In the genomic region with DNA sequence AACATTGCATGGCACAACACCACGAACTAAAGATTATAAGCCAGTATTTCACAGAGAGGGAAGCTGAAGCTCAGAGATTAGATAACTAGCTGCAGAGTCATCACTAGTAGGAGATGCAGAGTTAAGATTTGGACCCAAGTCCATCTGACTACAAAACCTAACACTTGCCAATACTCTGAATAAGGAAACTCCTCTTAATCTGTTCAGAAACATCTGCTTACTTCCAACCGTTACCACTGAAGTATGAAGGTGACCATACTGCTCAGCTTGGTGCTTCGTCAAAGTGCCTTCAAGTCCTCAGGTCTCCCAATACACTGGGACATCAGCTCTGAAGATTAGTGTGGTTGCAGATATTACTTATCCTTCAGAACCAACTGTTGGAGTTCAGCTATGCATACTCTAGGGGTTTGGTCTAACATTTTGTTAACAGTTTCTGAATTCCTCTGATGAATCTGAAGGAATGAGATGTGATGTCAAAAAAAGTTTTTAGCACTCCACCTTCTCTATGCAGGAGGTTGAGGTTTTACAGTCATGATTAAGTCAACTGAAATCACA, we compare ENCODE assay signal across 1 cellular context.
TF ChIP-seq lines count a peak whose summit lies in the region.

No MANE protein-coding gene starts in this region.

TF ChIP-seq in K562, 482 proteins besides CTCF, POLR2A, EP300 and RAD21 (continued from another document and continues in another):
- TF ChIP-seq, protein P1, sequence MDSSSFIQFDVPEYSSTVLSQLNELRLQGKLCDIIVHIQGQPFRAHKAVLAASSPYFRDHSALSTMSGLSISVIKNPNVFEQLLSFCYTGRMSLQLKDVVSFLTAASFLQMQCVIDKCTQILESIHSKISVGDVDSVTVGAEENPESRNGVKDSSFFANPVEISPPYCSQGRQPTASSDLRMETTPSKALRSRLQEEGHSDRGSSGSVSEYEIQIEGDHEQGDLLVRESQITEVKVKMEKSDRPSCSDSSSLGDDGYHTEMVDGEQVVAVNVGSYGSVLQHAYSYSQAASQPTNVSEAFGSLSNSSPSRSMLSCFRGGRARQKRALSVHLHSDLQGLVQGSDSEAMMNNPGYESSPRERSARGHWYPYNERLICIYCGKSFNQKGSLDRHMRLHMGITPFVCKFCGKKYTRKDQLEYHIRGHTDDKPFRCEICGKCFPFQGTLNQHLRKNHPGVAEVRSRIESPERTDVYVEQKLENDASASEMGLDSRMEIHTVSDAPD (CRISPR knock-in tag; IDR thresholded peaks at IDR 0.05), result no peak
- TF ChIP-seq ZNF384 (IDR thresholded peaks at IDR 0.05; ENCODE audit: low read depth, low read length) (no peak), NELFE (IDR thresholded peaks at IDR 0.05; ENCODE audit: insufficient read depth, insufficient read length) (no peak), ZKSCAN3 (CRISPR knock-in tag; IDR thresholded peaks at IDR 0.05) (no peak), HMG20A (CRISPR knock-in tag; conservative IDR thresholded peaks at IDR 0.05) (no peak), FUS (optimal IDR thresholded peaks at IDR 0.05; ENCODE audit: low read depth, low read length) (no peak), NR2F6 (CRISPR knock-in tag; IDR thresholded peaks at IDR 0.05) (no peak), MCM3 (IDR thresholded peaks at IDR 0.05) (no peak), SREBF1 (IDR thresholded peaks at IDR 0.05; ENCODE audit: borderline replicate concordance, low read depth, low read length) (no peak), FOXP1 (CRISPR knock-in tag; IDR thresholded peaks at IDR 0.05) (no peak), RBM22 (IDR thresholded peaks at IDR 0.05; ENCODE audit: low read depth, low read length, poor library complexity, severe bottlenecking) (no peak), KAT2B (IDR thresholded peaks at IDR 0.05; ENCODE audit: low read depth, low read length) (no peak), ZNF444 (CRISPR knock-in tag; IDR thresholded peaks at IDR 0.05) (0 out of 2 replicates have a peak, but pooled peaks have one; percentile 39), CXXC5 (CRISPR knock-in tag; IDR thresholded peaks at IDR 0.05) (peak; percentile 91), ZNF224 (CRISPR knock-in tag; IDR thresholded peaks at IDR 0.05) (no peak), RCOR1 (IDR thresholded peaks at IDR 0.05; ENCODE audit: borderline replicate concordance in 1 of 2, low read depth in 2 of 2, low read length in 2 of 2) (peak in 1 of 2 experiments; percentile 54; a peak in 1 of 4 replicates), MIER1 (IDR thresholded peaks at IDR 0.05; ENCODE audit: low read depth) (no peak), ZNF830 (CRISPR knock-in tag; IDR thresholded peaks at IDR 0.05) (no peak), RBM17 (IDR thresholded peaks at IDR 0.05; ENCODE audit: borderline replicate concordance, low read depth, low read length) (no peak), ETV1 (tag; conservative IDR thresholded peaks at IDR 0.05; ENCODE audit: low read depth) (peak; percentile 63; the same call in 1 of the 2 replicates), ZNF253 (CRISPR knock-in tag; conservative IDR thresholded peaks at IDR 0.05) (no peak), ZNF146 (CRISPR knock-in tag; IDR thresholded peaks at IDR 0.05; ENCODE audit: unreplicated experiment) (no peak), ZNF282 (CRISPR knock-in tag; IDR thresholded peaks at IDR 0.05) (no peak), KLF1 (tag; IDR thresholded peaks at IDR 0.05) (no peak), CEBPB (tag; IDR thresholded peaks at IDR 0.05) (peak; percentile 58), GATAD2A (IDR thresholded peaks at IDR 0.05) (no peak)
- TF ChIP-seq, protein P2, sequence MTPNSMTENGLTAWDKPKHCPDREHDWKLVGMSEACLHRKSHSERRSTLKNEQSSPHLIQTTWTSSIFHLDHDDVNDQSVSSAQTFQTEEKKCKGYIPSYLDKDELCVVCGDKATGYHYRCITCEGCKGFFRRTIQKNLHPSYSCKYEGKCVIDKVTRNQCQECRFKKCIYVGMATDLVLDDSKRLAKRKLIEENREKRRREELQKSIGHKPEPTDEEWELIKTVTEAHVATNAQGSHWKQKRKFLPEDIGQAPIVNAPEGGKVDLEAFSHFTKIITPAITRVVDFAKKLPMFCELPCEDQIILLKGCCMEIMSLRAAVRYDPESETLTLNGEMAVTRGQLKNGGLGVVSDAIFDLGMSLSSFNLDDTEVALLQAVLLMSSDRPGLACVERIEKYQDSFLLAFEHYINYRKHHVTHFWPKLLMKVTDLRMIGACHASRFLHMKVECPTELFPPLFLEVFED (CRISPR knock-in tag; conservative IDR thresholded peaks at IDR 0.05), result no peak
- TF ChIP-seq, protein P3, sequence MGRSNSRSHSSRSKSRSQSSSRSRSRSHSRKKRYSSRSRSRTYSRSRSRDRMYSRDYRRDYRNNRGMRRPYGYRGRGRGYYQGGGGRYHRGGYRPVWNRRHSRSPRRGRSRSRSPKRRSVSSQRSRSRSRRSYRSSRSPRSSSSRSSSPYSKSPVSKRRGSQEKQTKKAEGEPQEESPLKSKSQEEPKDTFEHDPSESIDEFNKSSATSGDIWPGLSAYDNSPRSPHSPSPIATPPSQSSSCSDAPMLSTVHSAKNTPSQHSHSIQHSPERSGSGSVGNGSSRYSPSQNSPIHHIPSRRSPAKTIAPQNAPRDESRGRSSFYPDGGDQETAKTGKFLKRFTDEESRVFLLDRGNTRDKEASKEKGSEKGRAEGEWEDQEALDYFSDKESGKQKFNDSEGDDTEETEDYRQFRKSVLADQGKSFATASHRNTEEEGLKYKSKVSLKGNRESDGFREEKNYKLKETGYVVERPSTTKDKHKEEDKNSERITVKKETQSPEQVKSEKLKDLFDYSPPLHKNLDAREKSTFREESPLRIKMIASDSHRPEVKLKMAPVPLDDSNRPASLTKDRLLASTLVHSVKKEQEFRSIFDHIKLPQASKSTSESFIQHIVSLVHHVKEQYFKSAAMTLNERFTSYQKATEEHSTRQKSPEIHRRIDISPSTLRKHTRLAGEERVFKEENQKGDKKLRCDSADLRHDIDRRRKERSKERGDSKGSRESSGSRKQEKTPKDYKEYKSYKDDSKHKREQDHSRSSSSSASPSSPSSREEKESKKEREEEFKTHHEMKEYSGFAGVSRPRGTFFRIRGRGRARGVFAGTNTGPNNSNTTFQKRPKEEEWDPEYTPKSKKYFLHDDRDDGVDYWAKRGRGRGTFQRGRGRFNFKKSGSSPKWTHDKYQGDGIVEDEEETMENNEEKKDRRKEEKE (IDR thresholded peaks at IDR 0.05; ENCODE audit: borderline replicate concordance in 1 of 2, control insufficient read depth in 1 of 2, low read depth in 2 of 2, low read length in 1 of 2), result no peak
- TF ChIP-seq, protein P4, sequence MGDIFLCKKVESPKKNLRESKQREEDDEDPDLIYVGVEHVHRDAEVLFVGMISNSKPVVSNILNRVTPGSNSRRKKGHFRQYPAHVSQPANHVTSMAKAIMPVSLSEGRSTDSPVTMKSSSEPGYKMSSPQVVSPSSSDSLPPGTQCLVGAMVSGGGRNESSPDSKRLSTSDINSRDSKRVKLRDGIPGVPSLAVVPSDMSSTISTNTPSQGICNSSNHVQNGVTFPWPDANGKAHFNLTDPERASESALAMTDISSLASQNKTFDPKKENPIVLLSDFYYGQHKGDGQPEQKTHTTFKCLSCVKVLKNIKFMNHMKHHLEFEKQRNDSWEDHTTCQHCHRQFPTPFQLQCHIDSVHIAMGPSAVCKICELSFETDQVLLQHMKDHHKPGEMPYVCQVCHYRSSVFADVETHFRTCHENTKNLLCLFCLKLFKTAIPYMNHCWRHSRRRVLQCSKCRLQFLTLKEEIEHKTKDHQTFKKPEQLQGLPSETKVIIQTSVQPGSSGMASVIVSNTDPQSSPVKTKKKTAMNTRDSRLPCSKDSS (IDR thresholded peaks at IDR 0.05; ENCODE audit: low read depth, partially characterized antibody), result no peak
- TF ChIP-seq, protein P5, sequence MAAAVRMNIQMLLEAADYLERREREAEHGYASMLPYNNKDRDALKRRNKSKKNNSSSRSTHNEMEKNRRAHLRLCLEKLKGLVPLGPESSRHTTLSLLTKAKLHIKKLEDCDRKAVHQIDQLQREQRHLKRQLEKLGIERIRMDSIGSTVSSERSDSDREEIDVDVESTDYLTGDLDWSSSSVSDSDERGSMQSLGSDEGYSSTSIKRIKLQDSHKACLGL (CRISPR knock-in tag; IDR thresholded peaks at IDR 0.05; ENCODE audit: borderline replicate concordance, poor library complexity, severe bottlenecking), result no peak
- TF ChIP-seq, protein P6, sequence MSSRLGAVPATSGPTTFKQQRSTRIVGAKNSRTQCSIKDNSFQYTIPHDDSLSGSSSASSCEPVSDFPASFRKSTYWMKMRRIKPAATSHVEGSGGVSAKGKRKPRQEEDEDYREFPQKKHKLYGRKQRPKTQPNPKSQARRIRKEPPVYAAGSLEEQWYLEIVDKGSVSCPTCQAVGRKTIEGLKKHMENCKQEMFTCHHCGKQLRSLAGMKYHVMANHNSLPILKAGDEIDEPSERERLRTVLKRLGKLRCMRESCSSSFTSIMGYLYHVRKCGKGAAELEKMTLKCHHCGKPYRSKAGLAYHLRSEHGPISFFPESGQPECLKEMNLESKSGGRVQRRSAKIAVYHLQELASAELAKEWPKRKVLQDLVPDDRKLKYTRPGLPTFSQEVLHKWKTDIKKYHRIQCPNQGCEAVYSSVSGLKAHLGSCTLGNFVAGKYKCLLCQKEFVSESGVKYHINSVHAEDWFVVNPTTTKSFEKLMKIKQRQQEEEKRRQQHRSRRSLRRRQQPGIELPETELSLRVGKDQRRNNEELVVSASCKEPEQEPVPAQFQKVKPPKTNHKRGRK (tag; IDR thresholded peaks at IDR 0.05), result no peak
- TF ChIP-seq, protein P7, sequence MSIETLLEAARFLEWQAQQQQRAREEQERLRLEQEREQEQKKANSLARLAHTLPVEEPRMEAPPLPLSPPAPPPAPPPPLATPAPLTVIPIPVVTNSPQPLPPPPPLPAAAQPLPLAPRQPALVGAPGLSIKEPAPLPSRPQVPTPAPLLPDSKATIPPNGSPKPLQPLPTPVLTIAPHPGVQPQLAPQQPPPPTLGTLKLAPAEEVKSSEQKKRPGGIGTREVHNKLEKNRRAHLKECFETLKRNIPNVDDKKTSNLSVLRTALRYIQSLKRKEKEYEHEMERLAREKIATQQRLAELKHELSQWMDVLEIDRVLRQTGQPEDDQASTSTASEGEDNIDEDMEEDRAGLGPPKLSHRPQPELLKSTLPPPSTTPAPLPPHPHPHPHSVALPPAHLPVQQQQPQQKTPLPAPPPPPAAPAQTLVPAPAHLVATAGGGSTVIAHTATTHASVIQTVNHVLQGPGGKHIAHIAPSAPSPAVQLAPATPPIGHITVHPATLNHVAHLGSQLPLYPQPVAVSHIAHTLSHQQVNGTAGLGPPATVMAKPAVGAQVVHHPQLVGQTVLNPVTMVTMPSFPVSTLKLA (conservative IDR thresholded peaks at IDR 0.05), result no peak
- TF ChIP-seq, protein P8, sequence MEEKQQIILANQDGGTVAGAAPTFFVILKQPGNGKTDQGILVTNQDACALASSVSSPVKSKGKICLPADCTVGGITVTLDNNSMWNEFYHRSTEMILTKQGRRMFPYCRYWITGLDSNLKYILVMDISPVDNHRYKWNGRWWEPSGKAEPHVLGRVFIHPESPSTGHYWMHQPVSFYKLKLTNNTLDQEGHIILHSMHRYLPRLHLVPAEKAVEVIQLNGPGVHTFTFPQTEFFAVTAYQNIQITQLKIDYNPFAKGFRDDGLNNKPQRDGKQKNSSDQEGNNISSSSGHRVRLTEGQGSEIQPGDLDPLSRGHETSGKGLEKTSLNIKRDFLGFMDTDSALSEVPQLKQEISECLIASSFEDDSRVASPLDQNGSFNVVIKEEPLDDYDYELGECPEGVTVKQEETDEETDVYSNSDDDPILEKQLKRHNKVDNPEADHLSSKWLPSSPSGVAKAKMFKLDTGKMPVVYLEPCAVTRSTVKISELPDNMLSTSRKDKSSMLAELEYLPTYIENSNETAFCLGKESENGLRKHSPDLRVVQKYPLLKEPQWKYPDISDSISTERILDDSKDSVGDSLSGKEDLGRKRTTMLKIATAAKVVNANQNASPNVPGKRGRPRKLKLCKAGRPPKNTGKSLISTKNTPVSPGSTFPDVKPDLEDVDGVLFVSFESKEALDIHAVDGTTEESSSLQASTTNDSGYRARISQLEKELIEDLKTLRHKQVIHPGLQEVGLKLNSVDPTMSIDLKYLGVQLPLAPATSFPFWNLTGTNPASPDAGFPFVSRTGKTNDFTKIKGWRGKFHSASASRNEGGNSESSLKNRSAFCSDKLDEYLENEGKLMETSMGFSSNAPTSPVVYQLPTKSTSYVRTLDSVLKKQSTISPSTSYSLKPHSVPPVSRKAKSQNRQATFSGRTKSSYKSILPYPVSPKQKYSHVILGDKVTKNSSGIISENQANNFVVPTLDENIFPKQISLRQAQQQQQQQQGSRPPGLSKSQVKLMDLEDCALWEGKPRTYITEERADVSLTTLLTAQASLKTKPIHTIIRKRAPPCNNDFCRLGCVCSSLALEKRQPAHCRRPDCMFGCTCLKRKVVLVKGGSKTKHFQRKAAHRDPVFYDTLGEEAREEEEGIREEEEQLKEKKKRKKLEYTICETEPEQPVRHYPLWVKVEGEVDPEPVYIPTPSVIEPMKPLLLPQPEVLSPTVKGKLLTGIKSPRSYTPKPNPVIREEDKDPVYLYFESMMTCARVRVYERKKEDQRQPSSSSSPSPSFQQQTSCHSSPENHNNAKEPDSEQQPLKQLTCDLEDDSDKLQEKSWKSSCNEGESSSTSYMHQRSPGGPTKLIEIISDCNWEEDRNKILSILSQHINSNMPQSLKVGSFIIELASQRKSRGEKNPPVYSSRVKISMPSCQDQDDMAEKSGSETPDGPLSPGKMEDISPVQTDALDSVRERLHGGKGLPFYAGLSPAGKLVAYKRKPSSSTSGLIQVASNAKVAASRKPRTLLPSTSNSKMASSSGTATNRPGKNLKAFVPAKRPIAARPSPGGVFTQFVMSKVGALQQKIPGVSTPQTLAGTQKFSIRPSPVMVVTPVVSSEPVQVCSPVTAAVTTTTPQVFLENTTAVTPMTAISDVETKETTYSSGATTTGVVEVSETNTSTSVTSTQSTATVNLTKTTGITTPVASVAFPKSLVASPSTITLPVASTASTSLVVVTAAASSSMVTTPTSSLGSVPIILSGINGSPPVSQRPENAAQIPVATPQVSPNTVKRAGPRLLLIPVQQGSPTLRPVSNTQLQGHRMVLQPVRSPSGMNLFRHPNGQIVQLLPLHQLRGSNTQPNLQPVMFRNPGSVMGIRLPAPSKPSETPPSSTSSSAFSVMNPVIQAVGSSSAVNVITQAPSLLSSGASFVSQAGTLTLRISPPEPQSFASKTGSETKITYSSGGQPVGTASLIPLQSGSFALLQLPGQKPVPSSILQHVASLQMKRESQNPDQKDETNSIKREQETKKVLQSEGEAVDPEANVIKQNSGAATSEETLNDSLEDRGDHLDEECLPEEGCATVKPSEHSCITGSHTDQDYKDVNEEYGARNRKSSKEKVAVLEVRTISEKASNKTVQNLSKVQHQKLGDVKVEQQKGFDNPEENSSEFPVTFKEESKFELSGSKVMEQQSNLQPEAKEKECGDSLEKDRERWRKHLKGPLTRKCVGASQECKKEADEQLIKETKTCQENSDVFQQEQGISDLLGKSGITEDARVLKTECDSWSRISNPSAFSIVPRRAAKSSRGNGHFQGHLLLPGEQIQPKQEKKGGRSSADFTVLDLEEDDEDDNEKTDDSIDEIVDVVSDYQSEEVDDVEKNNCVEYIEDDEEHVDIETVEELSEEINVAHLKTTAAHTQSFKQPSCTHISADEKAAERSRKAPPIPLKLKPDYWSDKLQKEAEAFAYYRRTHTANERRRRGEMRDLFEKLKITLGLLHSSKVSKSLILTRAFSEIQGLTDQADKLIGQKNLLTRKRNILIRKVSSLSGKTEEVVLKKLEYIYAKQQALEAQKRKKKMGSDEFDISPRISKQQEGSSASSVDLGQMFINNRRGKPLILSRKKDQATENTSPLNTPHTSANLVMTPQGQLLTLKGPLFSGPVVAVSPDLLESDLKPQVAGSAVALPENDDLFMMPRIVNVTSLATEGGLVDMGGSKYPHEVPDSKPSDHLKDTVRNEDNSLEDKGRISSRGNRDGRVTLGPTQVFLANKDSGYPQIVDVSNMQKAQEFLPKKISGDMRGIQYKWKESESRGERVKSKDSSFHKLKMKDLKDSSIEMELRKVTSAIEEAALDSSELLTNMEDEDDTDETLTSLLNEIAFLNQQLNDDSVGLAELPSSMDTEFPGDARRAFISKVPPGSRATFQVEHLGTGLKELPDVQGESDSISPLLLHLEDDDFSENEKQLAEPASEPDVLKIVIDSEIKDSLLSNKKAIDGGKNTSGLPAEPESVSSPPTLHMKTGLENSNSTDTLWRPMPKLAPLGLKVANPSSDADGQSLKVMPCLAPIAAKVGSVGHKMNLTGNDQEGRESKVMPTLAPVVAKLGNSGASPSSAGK (IDR thresholded peaks at IDR 0.05), result no peak; the same call in 1 of the 2 replicates
